Comparison of ENCODE assay signal across 16 cellular contexts in genomic region chr13:81184556-81185265, GRCh38.
"Had no signal": no experiment of that assay in that cellular context is flagged by ENCODE, and none has a peak within 500 bp of the region (broad histone marks: within the 10 kb centered on the region; RNA-seq: fewer than 3 reads in every experiment).

No MANE protein-coding gene starts in this region.

- H3K36me3 ChIP-seq: gastrocnemius medialis, heart right ventricle, prostate gland, right lobe of liver had no signal

- H3K4me1 ChIP-seq: body of pancreas, gastrocnemius medialis, heart right ventricle, prostate gland, right lobe of liver had no signal

- H3K36me3 Mint-ChIP-seq: activated CD4-positive, alpha-beta memory T cell treated with anti-CD3 and anti-CD28 coated beads for 36 hours; natural killer cell treated with Interleukin-12 subunit alpha and Interleukin-12 subunit beta and Interleukin-15 and Interleukin-18, amount 100 ng/mL, for 72 hours had no signal

- H3K4me3 Mint-ChIP-seq: activated CD4-positive, alpha-beta memory T cell treated with anti-CD3 and anti-CD28 coated beads for 36 hours; endodermal cell; natural killer cell treated with Interleukin-12 subunit alpha and Interleukin-12 subunit beta and Interleukin-15 and Interleukin-18, amount 100 ng/mL, for 72 hours had no signal

- H3K27ac ChIP-seq: body of pancreas, gastrocnemius medialis, heart right ventricle, prostate gland, right lobe of liver had no signal

- H3K9me3 ChIP-seq: body of pancreas, gastrocnemius medialis, heart right ventricle, prostate gland, right lobe of liver had no signal

- DNase-seq: activated CD4-positive, alpha-beta memory T cell treated with anti-CD3 and anti-CD28 coated beads for 36 hours; activated naive CD4-positive, alpha-beta T cell treated with Interleukin-2 at 50 U/mL for 16 hours; body of pancreas; endodermal cell; gastrocnemius medialis; heart right ventricle; islet precursor cell; mammary epithelial cell; right lobe of liver; stimulated activated CD4-positive, alpha-beta T cell treated with anti-CD3 and anti-CD28 coated beads, Interleukin-12 subunit alpha, Interleukin-12 subunit beta, amount 100 ng/mL, for 4 hours; stimulated activated naive CD4-positive, alpha-beta T cell; SW 1271 had no signal

- H3K27me3 ChIP-seq: body of pancreas, gastrocnemius medialis, heart right ventricle, right lobe of liver had no signal

- ATAC-seq: body of pancreas; esophagus mucosa; gastrocnemius medialis; heart right ventricle; left lobe of liver; natural killer cell treated with Interleukin-12 subunit alpha and Interleukin-12 subunit beta and Interleukin-15 and Interleukin-18, amount 100 ng/mL, for 72 hours; right lobe of liver had no signal

- H3K4me3 ChIP-seq: body of pancreas, gastrocnemius medialis, heart right ventricle, prostate gland, right lobe of liver had no signal

- H3K27me3 Mint-ChIP-seq: activated CD4-positive, alpha-beta memory T cell treated with anti-CD3 and anti-CD28 coated beads for 36 hours; natural killer cell treated with Interleukin-12 subunit alpha and Interleukin-12 subunit beta and Interleukin-15 and Interleukin-18, amount 100 ng/mL, for 72 hours had no signal
